11 cellular contexts compared by ENCODE assay signal in the genomic region with DNA sequence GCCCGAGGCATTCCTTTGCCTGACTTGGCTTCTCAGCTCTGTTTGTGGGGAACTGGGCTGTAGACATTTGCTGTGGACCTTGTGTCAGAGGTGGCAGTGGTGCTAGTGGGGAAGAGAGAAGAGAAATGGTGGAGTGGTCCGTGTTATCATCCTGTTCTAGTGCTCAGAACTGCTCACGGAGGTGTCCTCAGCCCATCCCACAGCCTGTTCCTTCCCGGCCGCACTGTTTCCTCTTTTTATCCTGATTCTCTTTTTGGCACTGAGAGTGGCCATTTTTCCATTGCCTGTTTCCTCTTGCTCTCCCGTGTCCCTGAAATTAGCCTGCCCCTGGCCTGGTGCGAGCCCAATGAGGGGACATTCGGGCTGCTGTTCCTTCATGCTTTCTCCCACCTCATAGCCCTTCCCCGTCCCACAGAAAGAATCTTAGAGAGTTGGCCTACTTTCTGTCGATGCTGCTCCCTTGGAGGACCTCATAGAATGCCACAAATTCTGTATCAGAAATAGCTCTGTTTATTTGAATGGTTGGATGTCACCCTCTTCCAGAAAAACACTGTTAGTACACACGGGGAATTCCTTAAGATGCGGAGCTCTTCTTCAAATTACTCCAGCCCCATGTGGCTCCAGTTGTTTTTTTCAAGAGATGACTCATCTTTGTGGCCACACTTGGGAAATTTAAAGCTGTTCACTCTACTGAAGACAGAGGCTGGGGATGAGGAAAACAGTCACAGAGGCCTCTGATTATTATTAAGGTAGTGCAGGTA. TPM values are rescaled to one million over a fixed set of nuclear protein-coding genes. Genes with fewer than 3 reads are reported as not detected.
DNase-seq lines count a peak whose midpoint lies in the region; ATAC-seq and TF ChIP-seq lines count a peak whose summit lies in the region.
"Had no signal": no experiment of that assay in that cellular context is flagged by ENCODE, and none has a peak within 500 bp of the region (broad histone marks: within the 10 kb centered on the region; RNA-seq: fewer than 3 reads in every experiment).

No MANE protein-coding gene starts in this region.

- DNase-seq in Right ventricle myocardium inferior (ENCODE audit: missing footprints) (peak; percentile 71), cardiac septum (ENCODE audit: low spot score) (no peak), brain microvascular endothelial cell (peak; percentile 69), kidney tubule cell (ENCODE audit: low spot score) (peak; percentile 69), vagina (ENCODE audit: extremely low spot score in 2 of 2) (no peak), natural killer cell (no peak), ascending aorta (ENCODE audit: low spot score in 2 of 2) (no peak)
- DNase-seq: activated naive CD4-positive, alpha-beta T cell treated with Interleukin-2 at 50 U/mL for 16 hours; left colon had no signal

- peaks cover 17% of the 10 kb centered on the region for H3K4me1 ChIP-seq in vagina
- no peaks in the 10 kb centered on the region for H3K4me1 ChIP-seq in ascending aorta

- no peaks in the 10 kb centered on the region for H3K27me3 ChIP-seq in brain microvascular endothelial cell (replicated peaks)
- H3K27me3 ChIP-seq in vagina: no peaks in the 10 kb centered on the region
- no peaks in the 10 kb centered on the region for H3K27me3 ChIP-seq in ascending aorta
- H3K27me3 ChIP-seq: SJCRH30 had no signal

- no peak overlapping the region for H3K27ac Mint-ChIP-seq in natural killer cell

- no peak overlapping the region for H3K4me3 ChIP-seq in brain microvascular endothelial cell (ENCODE audit: low read depth, low read length)
- no peak overlapping the region for H3K4me3 ChIP-seq in vagina
- no peak overlapping the region for H3K4me3 ChIP-seq in ascending aorta
- H3K4me3 ChIP-seq: SJCRH30 had no signal

- no peak for TF ChIP-seq POLR2A in vagina (IDR thresholded peaks at IDR 0.05)

- intact Hi-C loops in Right ventricle myocardium inferior (cut with DNase I): no loop called here
- intact Hi-C loops in cardiac septum (cut with DNase I): no loop called here
- intact Hi-C loops in vagina (cut with DNase I): no loop called here
- intact Hi-C loops in natural killer cell (cut with micrococcal nuclease): no loop called here
- intact Hi-C loops in ascending aorta (cut with DNase I): no loop called here

- peaks cover 26 to 31% of the 10 kb centered on the region in 2 donors for H3K4me1 Mint-ChIP-seq in natural killer cell

- H3K9me3 Mint-ChIP-seq in natural killer cell: no peaks in the 10 kb centered on the region

- H3K27me3 Mint-ChIP-seq in natural killer cell (ENCODE audit: low read depth in 2 of 2): no peaks in the 10 kb centered on the region

- H3K36me3 Mint-ChIP-seq in natural killer cell: no peaks in the 10 kb centered on the region

- ATAC-seq in Right ventricle myocardium inferior: peak; percentile 65
- ATAC-seq in natural killer cell: no peak
- ATAC-seq in GM21619 (IDR thresholded peaks at IDR 0.05; ENCODE audit: unreplicated experiment): no peak
- ATAC-seq: left colon had no signal

- no peaks in the 10 kb centered on the region for H3K9me3 ChIP-seq in vagina
- H3K9me3 ChIP-seq in ascending aorta: no peaks in the 10 kb centered on the region
- H3K9me3 ChIP-seq: SJCRH30 had no signal

- H3K36me3 ChIP-seq in brain microvascular endothelial cell (replicated peaks): no peaks in the 10 kb centered on the region
- H3K36me3 ChIP-seq in vagina: no peaks in the 10 kb centered on the region
- no peaks in the 10 kb centered on the region for H3K36me3 ChIP-seq in ascending aorta
- H3K36me3 ChIP-seq: SJCRH30 had no signal

- TF ChIP-seq CTCF in brain microvascular endothelial cell (IDR thresholded peaks at IDR 0.05; ENCODE audit: low read depth, low read length, missing control alignments): no peak
- TF ChIP-seq CTCF in vagina (IDR thresholded peaks at IDR 0.05): no peak
- no peak for TF ChIP-seq CTCF in natural killer cell (IDR thresholded peaks at IDR 0.05)
- TF ChIP-seq CTCF in ascending aorta (IDR thresholded peaks at IDR 0.05): no peak

- H3K27ac ChIP-seq in brain microvascular endothelial cell (no peak overlapping the region), vagina (peak overlapping the region; percentile 43), ascending aorta (no peak overlapping the region)
- H3K27ac ChIP-seq: SJCRH30 had no signal

- no peak overlapping the region for H3K4me3 Mint-ChIP-seq in natural killer cell

- in situ Hi-C loops in brain microvascular endothelial cell (cut with HindIII; ENCODE audit: low pct_ligation_motif_present, low sequenced_read_pairs): no loop called here

RNA-seq across cellular contexts. Expression of gene FARS2, which starts 26.1 kb away (rescaled TPM):
- total RNA-seq in Right ventricle myocardium inferior: 20.5 TPM
- 13.3 TPM for total RNA-seq in cardiac septum
- total RNA-seq in vagina: 16.5 TPM
- total RNA-seq in natural killer cell: 10 to 100 TPM; 15.3 to 24.8 (median 22.7) TPM
- 17.6 TPM for total RNA-seq in ascending aorta

RNA-seq across cellular contexts. Expression of gene LYRM4, which starts 26.6 kb away (rescaled TPM):
- total RNA-seq in Right ventricle myocardium inferior: 23.3 TPM
- 21.1 TPM for total RNA-seq in cardiac septum
- 19.2 TPM for total RNA-seq in vagina
- total RNA-seq in natural killer cell: 10 to 100 TPM in 2 of 3 donors, 1 to 10 TPM in 1; 9.1 to 11.4 (median 11.1) TPM
- 10.5 TPM for total RNA-seq in ascending aorta

Comparison
In these comparisons a context has a peak if more than half of its experiments do, and no peak if none do; other contexts are left out.
1. DNase-seq: peak in Right ventricle myocardium inferior (single experiment), brain microvascular endothelial cell (single experiment) and kidney tubule cell (single experiment); none in cardiac septum (single experiment), vagina (0 of 2), natural killer cell (single experiment) and ascending aorta (0 of 2).